Comparison of ENCODE assay signal across 1 cellular context in the genomic region with DNA sequence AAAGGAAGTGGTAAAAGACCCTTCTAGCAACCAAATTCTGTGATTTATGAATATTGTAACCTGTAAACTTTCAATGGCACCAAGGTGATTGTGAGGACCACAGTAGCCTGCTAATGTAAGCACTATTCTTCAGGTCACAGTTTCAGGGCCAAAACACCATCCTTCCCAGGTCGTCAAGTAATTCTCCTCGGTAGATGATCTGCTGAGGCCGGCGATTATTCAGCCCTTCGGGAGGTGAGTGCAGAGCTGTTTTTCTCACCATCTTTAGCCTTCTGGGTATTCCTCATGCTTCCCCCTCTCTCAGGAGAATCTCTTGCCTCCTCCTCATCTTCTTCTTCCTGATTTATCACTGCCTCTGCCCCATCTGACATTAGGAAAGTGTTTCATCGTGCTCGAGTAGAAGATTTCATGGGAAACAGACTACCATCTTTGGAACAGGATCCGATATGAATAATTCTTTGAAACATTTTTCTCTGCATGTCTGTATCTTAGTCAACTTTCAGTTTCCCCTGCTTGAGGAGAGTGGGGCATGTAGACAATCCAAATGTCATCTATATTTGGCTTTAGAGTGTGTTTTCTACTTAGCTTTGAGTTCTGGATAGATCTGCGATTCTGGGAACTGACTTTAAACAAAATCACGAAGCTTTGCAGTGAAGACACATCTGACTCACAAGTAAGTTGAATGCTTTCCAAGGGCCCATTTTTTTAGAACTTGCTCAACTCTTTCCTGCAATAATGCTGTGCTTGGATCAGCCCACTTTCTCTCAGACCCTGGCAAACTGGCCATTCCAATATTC.
A peak's percentile ranks its signal among the peaks of the same experiment; 100 is the strongest.
TF ChIP-seq lines count a peak whose summit lies in the region.

No MANE protein-coding gene starts in this region.

TF ChIP-seq in HepG2, 621 proteins besides CTCF, POLR2A, EP300 and RAD21 (continued from another document):
- TF ChIP-seq ZNF512 (CRISPR knock-in tag; IDR thresholded peaks at IDR 0.05) (no peak), KLF15 (CRISPR knock-in tag; IDR thresholded peaks at IDR 0.05; ENCODE audit: borderline replicate concordance) (no peak), ETV6 (CRISPR knock-in tag; conservative IDR thresholded peaks at IDR 0.05) (no peak), HIC2 (CRISPR knock-in tag; IDR thresholded peaks at IDR 0.05; ENCODE audit: low read depth) (no peak), ZFP41 (CRISPR knock-in tag; IDR thresholded peaks at IDR 0.05; ENCODE audit: borderline replicate concordance) (no peak), KLF12 (CRISPR knock-in tag; IDR thresholded peaks at IDR 0.05; ENCODE audit: borderline replicate concordance) (no peak), NFIC (IDR thresholded peaks at IDR 0.05; ENCODE audit: low read length) (no peak), ZSCAN30 (CRISPR knock-in tag; IDR thresholded peaks at IDR 0.05) (no peak), MEIS1 (CRISPR knock-in tag; IDR thresholded peaks at IDR 0.05; ENCODE audit: borderline replicate concordance) (no peak), NONO (IDR thresholded peaks at IDR 0.05) (no peak), NONO (CRISPR knock-in tag; conservative IDR thresholded peaks at IDR 0.05) (no peak), ETS1 (CRISPR knock-in tag; IDR thresholded peaks at IDR 0.05) (no peak), SUZ12 (IDR thresholded peaks at IDR 0.05; ENCODE audit: low read depth, low read length) (no peak), ZNF615 (CRISPR knock-in tag; IDR thresholded peaks at IDR 0.05; ENCODE audit: borderline replicate concordance) (peak; percentile 80; the same call in 1 of the 2 replicates), PHB2 (IDR thresholded peaks at IDR 0.05; ENCODE audit: partially characterized antibody) (no peak), ZNF878 (CRISPR knock-in tag; IDR thresholded peaks at IDR 0.05) (0 out of 2 replicates have a peak, but pooled peaks have one; percentile 1), ZNF431 (CRISPR knock-in tag; IDR thresholded peaks at IDR 0.05; ENCODE audit: borderline replicate concordance, low read depth) (0 out of 2 replicates have a peak, but pooled peaks have one; percentile 1), ZBTB7A (CRISPR knock-in tag; IDR thresholded peaks at IDR 0.05) (0 out of 2 replicates have a peak, but pooled peaks have one; percentile 9), TBX2 (CRISPR knock-in tag; IDR thresholded peaks at IDR 0.05; ENCODE audit: borderline replicate concordance) (no peak), CEBPG (CRISPR knock-in tag; IDR thresholded peaks at IDR 0.05) (0 out of 2 replicates have a peak, but pooled peaks have one; percentile 3), HMG20A (CRISPR knock-in tag; IDR thresholded peaks at IDR 0.05; ENCODE audit: borderline replicate concordance) (0 out of 2 replicates have a peak, but pooled peaks have one; percentile 25), BCLAF1 (IDR thresholded peaks at IDR 0.05) (no peak), ZBTB3 (CRISPR knock-in tag; IDR thresholded peaks at IDR 0.05; ENCODE audit: borderline replicate concordance, low read depth) (no peak), ZMYM3 (CRISPR knock-in tag; IDR thresholded peaks at IDR 0.05) (0 out of 2 replicates have a peak, but pooled peaks have one; percentile 1), MAFG (CRISPR knock-in tag; IDR thresholded peaks at IDR 0.05) (no peak), MAZ (IDR thresholded peaks at IDR 0.05; ENCODE audit: borderline replicate concordance, low read depth, low read length) (no peak), MAZ (CRISPR knock-in tag; IDR thresholded peaks at IDR 0.05; ENCODE audit: low read depth) (0 out of 2 replicates have a peak, but pooled peaks have one; percentile 10), ZNF788 (CRISPR knock-in tag; IDR thresholded peaks at IDR 0.05; ENCODE audit: borderline replicate concordance) (0 out of 2 replicates have a peak, but pooled peaks have one; percentile 8), CERS6 (CRISPR knock-in tag; IDR thresholded peaks at IDR 0.05) (no peak), MAFK (conservative IDR thresholded peaks at IDR 0.05 in 1 of 2, IDR thresholded peaks at IDR 0.05 in 1 of 2; ENCODE audit: low read length in 2 of 2) (no peak), SIX1 (CRISPR knock-in tag; IDR thresholded peaks at IDR 0.05; ENCODE audit: borderline replicate concordance) (no peak), MED13 (CRISPR knock-in tag; IDR thresholded peaks at IDR 0.05) (no peak), ZNF121 (CRISPR knock-in tag; IDR thresholded peaks at IDR 0.05) (no peak), ZNF34 (CRISPR knock-in tag; IDR thresholded peaks at IDR 0.05; ENCODE audit: borderline replicate concordance) (no peak), FUBP1 (CRISPR knock-in tag; IDR thresholded peaks at IDR 0.05; ENCODE audit: borderline replicate concordance) (no peak), GLMP (CRISPR knock-in tag; IDR thresholded peaks at IDR 0.05; ENCODE audit: borderline replicate concordance) (no peak), SMAD3 (CRISPR knock-in tag; IDR thresholded peaks at IDR 0.05) (no peak), ZNF510 (CRISPR knock-in tag; IDR thresholded peaks at IDR 0.05; ENCODE audit: low read depth) (no peak), ZNF709 (CRISPR knock-in tag; IDR thresholded peaks at IDR 0.05) (no peak), ZSCAN22 (CRISPR knock-in tag; IDR thresholded peaks at IDR 0.05) (peak; percentile 39; the same call in 1 of the 2 replicates), ZNF652 (CRISPR knock-in tag; IDR thresholded peaks at IDR 0.05; ENCODE audit: borderline replicate concordance, low read depth) (no peak), ZNF768 (CRISPR knock-in tag; IDR thresholded peaks at IDR 0.05) (no peak), ZNF530 (CRISPR knock-in tag; IDR thresholded peaks at IDR 0.05; ENCODE audit: low read depth) (no peak), RBFOX2 (IDR thresholded peaks at IDR 0.05; ENCODE audit: low read depth, low read length) (peak; percentile 48; the same call in 1 of the 2 replicates), CENPX (CRISPR knock-in tag; IDR thresholded peaks at IDR 0.05) (no peak)
- TF ChIP-seq, protein P1, sequence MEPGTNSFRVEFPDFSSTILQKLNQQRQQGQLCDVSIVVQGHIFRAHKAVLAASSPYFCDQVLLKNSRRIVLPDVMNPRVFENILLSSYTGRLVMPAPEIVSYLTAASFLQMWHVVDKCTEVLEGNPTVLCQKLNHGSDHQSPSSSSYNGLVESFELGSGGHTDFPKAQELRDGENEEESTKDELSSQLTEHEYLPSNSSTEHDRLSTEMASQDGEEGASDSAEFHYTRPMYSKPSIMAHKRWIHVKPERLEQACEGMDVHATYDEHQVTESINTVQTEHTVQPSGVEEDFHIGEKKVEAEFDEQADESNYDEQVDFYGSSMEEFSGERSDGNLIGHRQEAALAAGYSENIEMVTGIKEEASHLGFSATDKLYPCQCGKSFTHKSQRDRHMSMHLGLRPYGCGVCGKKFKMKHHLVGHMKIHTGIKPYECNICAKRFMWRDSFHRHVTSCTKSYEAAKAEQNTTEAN (CRISPR knock-in tag; conservative IDR thresholded peaks at IDR 0.05), result no peak
- TF ChIP-seq, protein P2, sequence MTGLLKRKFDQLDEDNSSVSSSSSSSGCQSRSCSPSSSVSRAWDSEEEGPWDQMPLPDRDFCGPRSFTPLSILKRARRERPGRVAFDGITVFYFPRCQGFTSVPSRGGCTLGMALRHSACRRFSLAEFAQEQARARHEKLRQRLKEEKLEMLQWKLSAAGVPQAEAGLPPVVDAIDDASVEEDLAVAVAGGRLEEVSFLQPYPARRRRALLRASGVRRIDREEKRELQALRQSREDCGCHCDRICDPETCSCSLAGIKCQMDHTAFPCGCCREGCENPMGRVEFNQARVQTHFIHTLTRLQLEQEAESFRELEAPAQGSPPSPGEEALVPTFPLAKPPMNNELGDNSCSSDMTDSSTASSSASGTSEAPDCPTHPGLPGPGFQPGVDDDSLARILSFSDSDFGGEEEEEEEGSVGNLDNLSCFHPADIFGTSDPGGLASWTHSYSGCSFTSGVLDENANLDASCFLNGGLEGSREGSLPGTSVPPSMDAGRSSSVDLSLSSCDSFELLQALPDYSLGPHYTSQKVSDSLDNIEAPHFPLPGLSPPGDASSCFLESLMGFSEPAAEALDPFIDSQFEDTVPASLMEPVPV (CRISPR knock-in tag; IDR thresholded peaks at IDR 0.05), result no peak
